In genomic region chr18:50183556-50183955, GRCh38 we compare ENCODE assay signal across 1 cellular context.
TF ChIP-seq lines count a peak whose summit lies in the region.

No MANE protein-coding gene starts in this region.

TF ChIP-seq in Ishikawa, 13 proteins besides CTCF, POLR2A, EP300 and RAD21:
- 0 out of 2 replicates have a peak, but pooled peaks have one; percentile 20 for TF ChIP-seq TCF12 (IDR thresholded peaks at IDR 0.05; ENCODE audit: low read depth)
- TF ChIP-seq ZBTB7A (IDR thresholded peaks at IDR 0.05; ENCODE audit: low read depth) = no peak
- no peak for TF ChIP-seq CEBPB (IDR thresholded peaks at IDR 0.05)
- peak; percentile 69 for TF ChIP-seq TEAD4 (IDR thresholded peaks at IDR 0.05)
- TF ChIP-seq NFIC (IDR thresholded peaks at IDR 0.05) = peak; percentile 19; the same call in 1 of the 2 replicates
- TF ChIP-seq EGR1 (IDR thresholded peaks at IDR 0.05) = peak; percentile 86
TF ChIP-seq in Ishikawa: peak in this region for 4.
